In the genomic region with DNA sequence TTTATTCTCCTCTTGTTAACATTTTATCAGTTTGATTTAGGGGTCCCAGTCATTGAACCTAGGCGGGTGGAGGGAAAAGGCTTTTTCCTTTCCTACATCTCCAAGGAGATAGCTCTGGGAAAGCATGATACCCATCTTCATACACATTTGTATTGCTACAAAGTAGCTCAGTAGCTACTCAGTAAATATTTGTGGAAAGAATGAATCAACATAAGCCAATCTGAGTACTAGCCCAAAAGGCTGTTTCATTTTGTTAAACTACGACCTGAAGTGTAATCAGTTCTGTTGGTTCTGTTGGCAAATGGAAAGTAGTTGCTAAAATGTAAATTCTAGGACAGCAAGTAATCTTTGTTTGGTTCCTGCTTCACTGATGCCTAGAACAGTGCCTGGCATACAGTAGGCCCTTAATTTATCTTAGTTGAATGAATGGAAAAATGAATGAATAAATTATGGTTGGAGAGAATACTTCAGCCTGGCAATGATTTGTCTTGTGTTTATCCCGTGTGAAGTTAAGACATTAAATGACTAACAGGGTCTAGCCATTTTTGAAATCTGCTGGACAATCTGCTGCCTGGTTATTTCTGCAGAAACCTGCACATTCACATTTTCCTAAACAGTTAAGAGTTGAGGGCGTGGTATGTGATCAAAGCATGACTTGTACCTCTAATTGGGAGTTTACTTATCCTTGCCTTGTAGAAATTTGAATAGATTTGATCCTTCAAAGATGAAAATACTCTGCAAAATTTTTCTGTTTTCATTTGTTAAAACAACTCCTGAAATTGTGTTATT, we compare ENCODE assay signal across 27 cellular contexts. TPM values are rescaled to one million over a fixed set of nuclear protein-coding genes. Genes with fewer than 3 reads are reported as not detected.
DNase-seq lines count a peak whose midpoint lies in the region; ATAC-seq, FAIRE-seq and TF ChIP-seq lines count a peak whose summit lies in the region.
"Had no signal": no experiment of that assay in that cellular context is flagged by ENCODE, and none has a peak within 500 bp of the region (broad histone marks: within the 10 kb centered on the region; RNA-seq: fewer than 3 reads in every experiment).

No MANE protein-coding gene starts in this region.

- H3K4me3 ChIP-seq in HepG2 (replicated peaks in 1 of 3; ENCODE audit: insufficient read depth in 1 of 3, low read depth in 2 of 3, low read length in 3 of 3), result no peak overlapping the region
- H3K4me3 ChIP-seq in PC-9, result no peak overlapping the region
- H3K4me3 ChIP-seq: gastrocnemius medialis, hepatocyte, sigmoid colon, transverse colon had no signal

- ATAC-seq in HepG2 (no peak), left colon (no peak)
- ATAC-seq: gastrocnemius medialis; HCT116; natural killer cell treated with Interleukin-12 subunit alpha and Interleukin-12 subunit beta and Interleukin-15 and Interleukin-18, amount 100 ng/mL, for 72 hours; T-helper 17 cell had no signal

- POLR2A ChIA-PET in HepG2 (lab: Yijun Ruan, JAX) (no interaction called here), PC-9 (lab: Charles Lee; ENCODE audit: unreplicated experiment) (no interaction called here)

- no peak for TF ChIP-seq EP300 in HepG2 (IDR thresholded peaks at IDR 0.05; ENCODE audit: low read depth in 2 of 2, low read length in 2 of 2)
- TF ChIP-seq EP300 in HepG2 (CRISPR knock-in tag; IDR thresholded peaks at IDR 0.05; ENCODE audit: borderline replicate concordance), result no peak

- in situ Hi-C loops in HepG2 (cut with HindIII; ENCODE audit: extremely low pct_ligation_motif_present, low pct_unique_long_range_greater_than_20kb), result no loop called here

- TF ChIP-seq CTCF in Calu3 (IDR thresholded peaks at IDR 0.05; ENCODE audit: unreplicated experiment) (no peak), VCaP (conservative IDR thresholded peaks at IDR 0.05) (no peak), HepG2 (CRISPR knock-in tag; IDR thresholded peaks at IDR 0.05) (no peak), PC-9 (conservative IDR thresholded peaks at IDR 0.05) (no peak)

- no peak for FAIRE-seq in HepG2 (lab: Jason Lieb, UNC)
- FAIRE-seq: bronchial epithelial cell, G401.6 had no signal

- H3K4me2 ChIP-seq in HepG2 (ENCODE audit: low read depth, low read length) (no peak overlapping the region), PC-9 (no peak overlapping the region)
- H3K4me2 ChIP-seq: hepatocyte had no signal

- H3K9me3 ChIP-seq in HepG2 (ENCODE audit: low read length), result no peaks in the 10 kb centered on the region
- H3K9me3 ChIP-seq in PC-9 (ENCODE audit: insufficient read depth, low read depth), result no peaks in the 10 kb centered on the region
- H3K9me3 ChIP-seq: gastrocnemius medialis, sigmoid colon, transverse colon had no signal

- H3K27ac Mint-ChIP-seq in activated T-cell treated with anti-CD3 and anti-CD28 coated beads, Interleukin-2, amount 50 U/mL, for 24 hours, result peak overlapping the region; percentile 80
- no peak overlapping the region for H3K27ac Mint-ChIP-seq in Calu3 (ENCODE audit: unreplicated experiment)
- H3K27ac Mint-ChIP-seq: natural killer cell treated with Interleukin-12 subunit alpha and Interleukin-12 subunit beta and Interleukin-15 and Interleukin-18, amount 100 ng/mL, for 72 hours; T-helper 17 cell had no signal

- no peak overlapping the region for H3K9ac ChIP-seq in HepG2 (ENCODE audit: insufficient read depth, low read depth, low read length)

- CTCF ChIA-PET in Calu3 (lab: Charles Lee) (interaction anchor here (0.6 kb wide), 1 partner anchor 15 kb away, joined by 3 read pairs; no protein-coding TSS in a partner anchor), HepG2 (lab: Yijun Ruan, JAX; ENCODE audit: low intra/inter-chr PET ratio, low total read pairs) (no interaction called here), PC-9 (lab: Charles Lee) (no interaction called here)

- no peak overlapping the region for H3K4me3 Mint-ChIP-seq in activated T-cell treated with anti-CD3 and anti-CD28 coated beads, Interleukin-2, amount 50 U/mL, for 24 hours
- peak overlapping the region; percentile 31 for H3K4me3 Mint-ChIP-seq in Calu3 (ENCODE audit: low read depth, unreplicated experiment)
- H3K4me3 Mint-ChIP-seq: natural killer cell treated with Interleukin-12 subunit alpha and Interleukin-12 subunit beta and Interleukin-15 and Interleukin-18, amount 100 ng/mL, for 72 hours; T-helper 17 cell had no signal

- no peaks in the 10 kb centered on the region for H3K36me3 ChIP-seq in HepG2 (replicated peaks in 1 of 2; ENCODE audit: control insufficient read depth in 1 of 2, insufficient read depth in 2 of 2, low read length in 2 of 2)
- H3K36me3 ChIP-seq in PC-9 (ENCODE audit: low read depth), result no peaks in the 10 kb centered on the region
- H3K36me3 ChIP-seq: gastrocnemius medialis, sigmoid colon, transverse colon had no signal

- no peak overlapping the region for H2AFZ ChIP-seq in HepG2 (ENCODE audit: low read length)
- H2AFZ ChIP-seq in PC-9, result no peak overlapping the region
- H2AFZ ChIP-seq: hepatocyte had no signal

- H4K20me1 ChIP-seq in HepG2 (ENCODE audit: insufficient read depth, low read length) (no peaks in the 10 kb centered on the region), PC-9 (ENCODE audit: insufficient read depth) (no peaks in the 10 kb centered on the region)

- intact Hi-C loops in Calu3 (cut with micrococcal nuclease; ENCODE audit: unreplicated experiment), result no loop called here
- intact Hi-C loops in HepG2 (cut with micrococcal nuclease; ENCODE audit: unreplicated experiment), result no loop called here
- intact Hi-C loops in PC-9 (cut with micrococcal nuclease; ENCODE audit: unreplicated experiment), result no loop called here
- intact Hi-C loops in left colon (cut with DNase I, micrococcal nuclease), result no loop called here

- H3K9me3 Mint-ChIP-seq in activated T-cell treated with anti-CD3 and anti-CD28 coated beads, Interleukin-2, amount 50 U/mL, for 24 hours, result no peaks in the 10 kb centered on the region
- peaks cover 2% of the 10 kb centered on the region for H3K9me3 Mint-ChIP-seq in Calu3 (ENCODE audit: low read depth, unreplicated experiment)
- H3K9me3 Mint-ChIP-seq: natural killer cell treated with Interleukin-12 subunit alpha and Interleukin-12 subunit beta and Interleukin-15 and Interleukin-18, amount 100 ng/mL, for 72 hours had no signal

- BruUV-seq in Calu3 (replicated peaks; lab: Mats Ljungman, UMichigan), result no TSS peak
- no TSS peak for BruUV-seq in HepG2 (replicated peaks; lab: Mats Ljungman, UMichigan)
- no TSS peak for BruUV-seq in PC-9 (replicated peaks; lab: Mats Ljungman, UMichigan)

- no peak for TF ChIP-seq RAD21 in HepG2 (CRISPR knock-in tag; IDR thresholded peaks at IDR 0.05)

- TF ChIP-seq POLR2A in HepG2 (IDR thresholded peaks at IDR 0.05; ENCODE audit: insufficient read depth in 1 of 2, low read depth in 2 of 2, low read length in 2 of 2), result no peak

- H3K79me2 ChIP-seq in HepG2 (ENCODE audit: insufficient read depth, low read length) (no peaks in the 10 kb centered on the region), PC-9 (ENCODE audit: low read depth) (no peaks in the 10 kb centered on the region)
- H3K79me2 ChIP-seq: hepatocyte had no signal

- H3K27me3 ChIP-seq in HepG2 (ENCODE audit: control insufficient read depth in 1 of 2, insufficient read depth in 2 of 2, low read length in 2 of 2), result peaks cover 0 to 11% of the 10 kb centered on the region in 2 experiments; a peak in 1 of 5 replicates
- H3K27me3 ChIP-seq in PC-9 (ENCODE audit: insufficient read depth, low read depth), result no peaks in the 10 kb centered on the region
- H3K27me3 ChIP-seq: gastrocnemius medialis, hepatocyte, sigmoid colon, transverse colon had no signal

- H3K4me1 Mint-ChIP-seq in activated T-cell treated with anti-CD3 and anti-CD28 coated beads, Interleukin-2, amount 50 U/mL, for 24 hours (ENCODE audit: low read depth), result peaks cover 44% of the 10 kb centered on the region
- peaks cover 9% of the 10 kb centered on the region for H3K4me1 Mint-ChIP-seq in Calu3 (ENCODE audit: low read depth, unreplicated experiment)

- peaks cover 12% of the 10 kb centered on the region for H3K4me1 ChIP-seq in HepG2 (ENCODE audit: insufficient read depth, low read length)
- no peaks in the 10 kb centered on the region for H3K4me1 ChIP-seq in PC-9 (replicated peaks; ENCODE audit: insufficient read depth)
- H3K4me1 ChIP-seq: gastrocnemius medialis, sigmoid colon, transverse colon had no signal

- H3K36me3 Mint-ChIP-seq in activated T-cell treated with anti-CD3 and anti-CD28 coated beads, Interleukin-2, amount 50 U/mL, for 24 hours (ENCODE audit: low read depth), result no peaks in the 10 kb centered on the region
- no peaks in the 10 kb centered on the region for H3K36me3 Mint-ChIP-seq in Calu3 (ENCODE audit: insufficient read depth, unreplicated experiment)
- H3K36me3 Mint-ChIP-seq: natural killer cell treated with Interleukin-12 subunit alpha and Interleukin-12 subunit beta and Interleukin-15 and Interleukin-18, amount 100 ng/mL, for 72 hours had no signal

- H3F3A ChIP-seq in PC-9 (ENCODE audit: insufficient read depth, low read depth), result peaks cover 7% of the 10 kb centered on the region; the same call in 1 of the 2 replicates

- H3K9me2 ChIP-seq in PC-9 (ENCODE audit: insufficient read depth), result no peaks in the 10 kb centered on the region

- peak overlapping the region; percentile 1; the same call in 1 of the 2 replicates for H3K27ac ChIP-seq in VCaP
- H3K27ac ChIP-seq in HepG2 (ENCODE audit: extremely low read length, insufficient read depth, low read length), result no peak overlapping the region
- H3K27ac ChIP-seq in PC-9, result no peak overlapping the region
- H3K27ac ChIP-seq: gastrocnemius medialis, hepatocyte, sigmoid colon, transverse colon had no signal

- no peak for DNase-seq in activated T-cell treated with anti-CD3 and anti-CD28 coated beads, Interleukin-2, amount 50 U/mL, for 24 hours
- DNase-seq in activated T-cell treated with anti-CD3 and anti-CD28 coated beads, Interleukin-2, amount 50 U/mL, for 1 hour, result no peak
- DNase-seq in Calu3, result no peak
- peak; percentile 4 for DNase-seq in HepG2 (ENCODE audit: low spot score)
- DNase-seq in DMS79 (lab: John Stamatoyannopoulos, UW), result no peak
- DNase-seq in PC-9, result no peak
- DNase-seq in left colon, result no peak
- DNase-seq: activated CD4-positive, alpha-beta T cell treated with anti-CD3 and anti-CD28 coated beads, Interleukin-2, amount 50 U/mL, for 4 hours; activated naive CD4-positive, alpha-beta T cell treated with anti-CD3 and anti-CD28 coated beads, Interleukin-2, amount 50 U/mL, for 16 hours; aorta; DMS53; gastrocnemius medialis; NCI-H1417; NCI-H2029; NCI-H524; NK-92 treated with Interleukin-12 subunit alpha and Interleukin-12 subunit beta, amount 100 ng/mL, for 24 hours; SHP77; sigmoid colon; stimulated activated CD4-positive, alpha-beta T cell treated with anti-CD3 and anti-CD28 coated beads, Interleukin-4, amount 100 ng/mL, for 1 hour; T-helper 17 cell; transverse colon had no signal

- 8% methylated on average over 4 of the region's 4 CpGs for WGBS in HepG2 (ENCODE audit: low lambda C conversion rate)

- H3K27me3 Mint-ChIP-seq in activated T-cell treated with anti-CD3 and anti-CD28 coated beads, Interleukin-2, amount 50 U/mL, for 24 hours, result no peaks in the 10 kb centered on the region
- no peaks in the 10 kb centered on the region for H3K27me3 Mint-ChIP-seq in Calu3 (ENCODE audit: unreplicated experiment)
- H3K27me3 Mint-ChIP-seq: T-helper 17 cell had no signal

RNA-seq across cellular contexts. Expression of a gene that starts 34.8 kb away (rescaled TPM):
- total RNA-seq in Calu3 (2022) (58.0 and 70.1 TPM in 2 replicates), HepG2 (2016; rRNA removed; fragmentation: Illumina TruSeq; extraction: Trizol) (11.9 and 15.7 TPM in 2 replicates), PC-9 (2021) (40.7 and 40.9 TPM in 2 replicates), left colon (10 to 100 TPM; 54.8 to 57.8 TPM)
- total RNA-seq in HepG2 (2016; cell fraction: cytosol; rRNA removed; fragmentation: Illumina TruSeq; extraction: Trizol; ENCODE audit: low read depth), result 3.2 and 4.3 TPM in 2 replicates
- 11.6 and 16.8 TPM in 2 replicates for total RNA-seq in HepG2 (2016; cell fraction: insoluble cytoplasmic fraction; rRNA removed; fragmentation: Illumina TruSeq; extraction: Trizol)
- 7.2 and 8.1 TPM in 2 replicates for total RNA-seq in HepG2 (2016; cell fraction: membrane; rRNA removed; fragmentation: Illumina TruSeq; extraction: Trizol)
- 14.9 and 18.8 TPM in 2 replicates for total RNA-seq in HepG2 (2016; cell fraction: nucleus; rRNA removed; fragmentation: Illumina TruSeq; extraction: Trizol)
- polyA plus RNA-seq in HepG2 (2011; rRNA removed), result 9.5 and 12.4 TPM in 2 replicates
- 9.0 and 9.5 TPM in 2 replicates for polyA plus RNA-seq in HepG2 (2011; cell fraction: cytosol; rRNA removed)
- 4.3 and 4.9 TPM in 2 replicates for polyA plus RNA-seq in HepG2 (2011; cell fraction: nucleus; rRNA removed)
- polyA plus RNA-seq in HepG2 (2012), result 19.8 and 22.3 TPM in 2 replicates
- 3.2 TPM in 2 replicates for polyA plus RNA-seq in HepG2 (2016; cell fraction: cytosol; fragmentation: Illumina TruSeq; extraction: Trizol; ENCODE audit: low read depth)
- 16.7 and 17.6 TPM in 2 replicates for polyA plus RNA-seq in HepG2 (2016; cell fraction: insoluble cytoplasmic fraction; fragmentation: Illumina TruSeq; extraction: Trizol; ENCODE audit: low read depth)
- 6.9 and 7.0 TPM in 2 replicates for polyA plus RNA-seq in HepG2 (2016; cell fraction: membrane; fragmentation: Illumina TruSeq; extraction: Trizol; ENCODE audit: low read depth)
- polyA plus RNA-seq in HepG2 (2016; cell fraction: nucleus; fragmentation: Illumina TruSeq; extraction: Trizol; ENCODE audit: insufficient read depth, low read depth), result 25.9 and 28.4 TPM in 2 replicates
- polyA minus RNA-seq in HepG2 (2011; rRNA and poly(A)+ RNA removed; ENCODE audit: low replicate concordance), result 9.6 and 10.1 TPM in 2 replicates
- 15.8 and 18.5 TPM in 2 replicates for polyA minus RNA-seq in HepG2 (2011; cell fraction: cytosol; rRNA and poly(A)+ RNA removed)
- 14.2 and 14.9 TPM in 2 replicates for polyA minus RNA-seq in HepG2 (2011; cell fraction: nucleus; rRNA and poly(A)+ RNA removed)
